ENCODE assay signal across 4 cellular contexts in genomic region chr15:75161788-75162414, GRCh38.
TF ChIP-seq lines count a peak whose summit lies in the region.

No MANE protein-coding gene starts in this region.

TF ChIP-seq in A549, 52 proteins besides CTCF, POLR2A, EP300 and RAD21:
- TF ChIP-seq CEBPB (IDR thresholded peaks at IDR 0.05) (peak; percentile 18 to 54; a peak in 2 of 4 replicates), ELK1 (IDR thresholded peaks at IDR 0.05; ENCODE audit: low read depth, low read length) (no peak)

TF ChIP-seq in Ishikawa, 13 proteins besides CTCF, POLR2A, EP300 and RAD21:
- TF ChIP-seq EGR1 (IDR thresholded peaks at IDR 0.05), result no peak
- TF ChIP-seq CEBPB (IDR thresholded peaks at IDR 0.05), result peak; percentile 32; the same call in 1 of the 2 replicates

TF ChIP-seq in K562, 482 proteins besides CTCF, POLR2A, EP300 and RAD21 (continues in another document):
- no peak for TF ChIP-seq ARID3B (CRISPR knock-in tag; IDR thresholded peaks at IDR 0.05; ENCODE audit: borderline replicate concordance)
- TF ChIP-seq ADNP (tag; IDR thresholded peaks at IDR 0.05), result 0 out of 2 replicates have a peak, but pooled peaks have one; percentile 3
- TF ChIP-seq PBX2 (CRISPR knock-in tag; IDR thresholded peaks at IDR 0.05; ENCODE audit: low read depth), result no peak
- 0 out of 2 replicates have a peak, but pooled peaks have one; percentile 8 for TF ChIP-seq PBX2 (tag; conservative IDR thresholded peaks at IDR 0.05; ENCODE audit: low read depth)
- TF ChIP-seq CEBPB (tag; IDR thresholded peaks at IDR 0.05), result peak; percentile 94
- TF ChIP-seq DPF2 (IDR thresholded peaks at IDR 0.05), result peak; percentile 35; the same call in 1 of the 2 replicates
- peak; percentile 88 for TF ChIP-seq ZNF384 (IDR thresholded peaks at IDR 0.05; ENCODE audit: low read depth, low read length)
- TF ChIP-seq HOMEZ (CRISPR knock-in tag; IDR thresholded peaks at IDR 0.05), result no peak
- TF ChIP-seq DNMT1 (IDR thresholded peaks at IDR 0.05), result no peak
- peak in 1 of 2 experiments; percentile 90; a peak in 2 of 4 replicates for TF ChIP-seq MCM7 (IDR thresholded peaks at IDR 0.05)
- TF ChIP-seq BACH1 (tag; IDR thresholded peaks at IDR 0.05), result no peak
- TF ChIP-seq RREB1 (CRISPR knock-in tag; IDR thresholded peaks at IDR 0.05), result no peak
- TF ChIP-seq HNRNPL (IDR thresholded peaks at IDR 0.05; ENCODE audit: low read depth, low read length), result no peak
- no peak for TF ChIP-seq ZNF41 (CRISPR knock-in tag; conservative IDR thresholded peaks at IDR 0.05)

TF ChIP-seq in HepG2, 621 proteins besides CTCF, POLR2A, EP300 and RAD21:
- TF ChIP-seq NFAT5 (CRISPR knock-in tag; IDR thresholded peaks at IDR 0.05), result no peak
- no peak for TF ChIP-seq MXI1 (IDR thresholded peaks at IDR 0.05; ENCODE audit: borderline replicate concordance, low read depth, low read length)
- TF ChIP-seq SATB2 (CRISPR knock-in tag; IDR thresholded peaks at IDR 0.05), result peak; percentile 61; the same call in 1 of the 2 replicates
- TF ChIP-seq ZNF274 (CRISPR knock-in tag; IDR thresholded peaks at IDR 0.05), result no peak
- peak; percentile 27; the same call in 1 of the 2 replicates for TF ChIP-seq GATAD2A (CRISPR knock-in tag; IDR thresholded peaks at IDR 0.05)
- no peak for TF ChIP-seq PHF20 (CRISPR knock-in tag; IDR thresholded peaks at IDR 0.05)
- TF ChIP-seq ZNF362 (CRISPR knock-in tag; IDR thresholded peaks at IDR 0.05; ENCODE audit: borderline replicate concordance), result peak; percentile 88
- peak; percentile 31; the same call in 1 of the 2 replicates for TF ChIP-seq ZNF770 (CRISPR knock-in tag; IDR thresholded peaks at IDR 0.05)
- no peak for TF ChIP-seq DMAP1 (CRISPR knock-in tag; IDR thresholded peaks at IDR 0.05)
- TF ChIP-seq MEIS2 (CRISPR knock-in tag; IDR thresholded peaks at IDR 0.05), result no peak
- TF ChIP-seq NR1H2 (CRISPR knock-in tag; IDR thresholded peaks at IDR 0.05; ENCODE audit: borderline replicate concordance, low read depth), result no peak
- no peak for TF ChIP-seq RNF2 (conservative IDR thresholded peaks at IDR 0.05; ENCODE audit: low read depth)
- 0 out of 2 replicates have a peak, but pooled peaks have one; percentile 8 for TF ChIP-seq HNF4A (CRISPR knock-in tag; IDR thresholded peaks at IDR 0.05)
- no peak for TF ChIP-seq ZBTB7A (CRISPR knock-in tag; IDR thresholded peaks at IDR 0.05)
- TF ChIP-seq PLRG1 (conservative IDR thresholded peaks at IDR 0.05), result no peak
- no peak for TF ChIP-seq ZNF101 (CRISPR knock-in tag; IDR thresholded peaks at IDR 0.05; ENCODE audit: borderline replicate concordance, low read depth)
- no peak for TF ChIP-seq ZNF577 (CRISPR knock-in tag; IDR thresholded peaks at IDR 0.05; ENCODE audit: borderline replicate concordance, low read depth)
- TF ChIP-seq ZNF816 (CRISPR knock-in tag; IDR thresholded peaks at IDR 0.05; ENCODE audit: borderline replicate concordance), result no peak
- TF ChIP-seq CEBPB (IDR thresholded peaks at IDR 0.05; ENCODE audit: borderline replicate concordance, low read depth, low read length), result peak; percentile 81
- peak; percentile 88 for TF ChIP-seq CEBPG (CRISPR knock-in tag; IDR thresholded peaks at IDR 0.05)
- no peak for TF ChIP-seq ATF7-NPFF (CRISPR knock-in tag; IDR thresholded peaks at IDR 0.05; ENCODE audit: low read depth)
